8 cellular contexts compared by ENCODE assay signal in the genomic region with DNA sequence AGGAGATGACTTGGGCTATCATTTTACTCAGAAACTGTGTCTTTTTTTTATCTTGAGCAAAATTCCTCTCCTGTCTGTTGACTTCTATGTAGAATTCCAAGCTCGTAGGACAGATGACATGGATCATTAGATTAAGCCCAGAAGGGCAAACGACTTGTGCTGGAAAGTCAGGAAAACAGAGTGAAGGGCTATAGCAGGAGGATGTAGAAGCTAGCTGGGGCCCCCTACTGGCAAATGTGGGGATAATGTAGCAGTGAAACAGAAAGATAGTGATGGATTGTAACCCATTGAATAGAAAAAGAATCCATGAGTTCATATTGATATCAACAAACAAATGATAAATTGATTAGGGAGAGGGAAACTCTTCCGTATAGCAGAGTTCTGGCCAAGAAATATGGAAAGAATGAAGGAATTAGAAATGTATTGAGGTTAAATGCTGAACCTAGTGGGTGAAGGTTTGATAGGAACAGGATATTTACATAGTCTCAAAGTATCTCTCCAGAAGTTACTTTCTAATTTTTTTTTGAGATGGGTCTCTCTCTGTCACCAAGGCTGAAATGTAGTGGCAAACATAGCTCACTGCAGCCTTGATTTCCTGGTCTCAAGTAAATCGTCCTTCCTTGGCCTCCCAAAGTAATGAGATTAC.
A peak's percentile ranks its signal among the peaks of the same experiment; 100 is the strongest.
DNase-seq lines count a peak whose midpoint lies in the region; ATAC-seq and TF ChIP-seq lines count a peak whose summit lies in the region.

No MANE protein-coding gene starts in this region.

- no peaks in the 10 kb centered on the region for H3K4me1 Mint-ChIP-seq in stimulated activated effector memory CD8-positive, alpha-beta T cell treated with anti-CD3 and anti-CD28 coated beads, Interleukin-12 subunit alpha, Interleukin-12 subunit beta, amount 100 ng/mL, for 72 hours

- H2BK120ac ChIP-seq in mesenchymal stem cell (ENCODE audit: low read depth, low read length): no peak overlapping the region

- H4K91ac ChIP-seq in mesenchymal stem cell (ENCODE audit: low read length): no peak overlapping the region

- TF ChIP-seq CTCF in AG09309 (IDR thresholded peaks at IDR 0.05; ENCODE audit: control insufficient read depth, insufficient read depth, low read depth, low read length, missing control alignments) (peak; percentile 88), GM12864 (IDR thresholded peaks at IDR 0.05; ENCODE audit: low read depth, low read length, missing control alignments) (peak; percentile 81), RWPE1 (conservative IDR thresholded peaks at IDR 0.05; ENCODE audit: low read depth) (peak; percentile 57; the same call in 1 of the 2 replicates), dorsolateral prefrontal cortex (IDR thresholded peaks at IDR 0.05 in 54 of 56, conservative IDR thresholded peaks at IDR 0.05 in 2 of 56; ENCODE audit: low read depth in 1 of 56, partially characterized antibody in 56 of 56) (peak in 54 of 56 donors; percentile 30 to 78 (median 64))

- no peak overlapping the region for H2BK12ac ChIP-seq in mesenchymal stem cell (ENCODE audit: low read length in 2 of 2)

- H3K18ac ChIP-seq in mesenchymal stem cell (ENCODE audit: low read depth in 1 of 2, low read length in 2 of 2): no peak overlapping the region

- peak; percentile 10 for DNase-seq in AG09309 (ENCODE audit: low read depth)
- no peak for DNase-seq in GM12864 (ENCODE audit: low read depth)
- peak; percentile 38 for DNase-seq in RWPE1 (ENCODE audit: low spot score)
- DNase-seq in dorsolateral prefrontal cortex: peak in 1 of 10 donors; percentile 32
- DNase-seq in mesenchymal stem cell: peak; percentile 59
- DNase-seq in stimulated activated effector memory CD8-positive, alpha-beta T cell treated with anti-CD3 and anti-CD28 coated beads, Interleukin-12 subunit alpha, Interleukin-12 subunit beta, amount 100 ng/mL, for 72 hours (ENCODE audit: low spot score in 2 of 2): no peak
- no peak for DNase-seq in NCI-H2227 (lab: John Stamatoyannopoulos, UW; ENCODE audit: unreplicated experiment)

- H2AK5ac ChIP-seq in mesenchymal stem cell (ENCODE audit: low read length, severe bottlenecking): no peak overlapping the region

- H3K4me3 Mint-ChIP-seq in stimulated activated effector memory CD8-positive, alpha-beta T cell treated with anti-CD3 and anti-CD28 coated beads, Interleukin-12 subunit alpha, Interleukin-12 subunit beta, amount 100 ng/mL, for 72 hours: no peak overlapping the region

- H3K36me3 ChIP-seq in mesenchymal stem cell (ENCODE audit: control insufficient read depth in 1 of 2, insufficient read depth in 2 of 2, low read depth in 1 of 2, low read length in 2 of 2): no peaks in the 10 kb centered on the region

- H3K9me3 Mint-ChIP-seq in stimulated activated effector memory CD8-positive, alpha-beta T cell treated with anti-CD3 and anti-CD28 coated beads, Interleukin-12 subunit alpha, Interleukin-12 subunit beta, amount 100 ng/mL, for 72 hours: no peaks in the 10 kb centered on the region

- H3K27me3 ChIP-seq in dorsolateral prefrontal cortex: peaks cover 0 to 5% (median 0%) of the 10 kb centered on the region in 45 donors
- H3K27me3 ChIP-seq in mesenchymal stem cell (ENCODE audit: control insufficient read depth in 1 of 2, insufficient read depth in 1 of 2, low read length in 2 of 2): peaks cover 37% of the 10 kb centered on the region in 2 experiments

- no peak overlapping the region for H3K14ac ChIP-seq in mesenchymal stem cell (ENCODE audit: low read length in 2 of 2)

- no peak overlapping the region for H2BK5ac ChIP-seq in mesenchymal stem cell (ENCODE audit: low read depth, low read length, poor library complexity, severe bottlenecking)

- no peak overlapping the region for H2BK15ac ChIP-seq in mesenchymal stem cell (ENCODE audit: low read depth, poor library complexity, severe bottlenecking)

- no peak overlapping the region for H3K9ac ChIP-seq in mesenchymal stem cell (ENCODE audit: low read length)

- CTCF ChIA-PET in RWPE1 (lab: Yijun Ruan, JAX): interaction anchor here (0.7 to 1.5 kb wide), 4 partner anchors 15 to 1150 kb away, joined by 4 to 5 read pairs (median 4); no protein-coding TSS in a partner anchor

- no peaks in the 10 kb centered on the region for H3K79me1 ChIP-seq in mesenchymal stem cell (replicated peaks; ENCODE audit: low read length, poor library complexity, severe bottlenecking)

- H3K4me3 ChIP-seq in AG09309 (ENCODE audit: control insufficient read depth, low read depth, low read length) (no peak overlapping the region), GM12864 (ENCODE audit: low read depth, low read length) (no peak overlapping the region), dorsolateral prefrontal cortex (no peak overlapping the region), mesenchymal stem cell (ENCODE audit: insufficient read depth in 1 of 2, low read depth in 1 of 2, low read length in 2 of 2) (no peak overlapping the region)

- intact Hi-C loops in dorsolateral prefrontal cortex (cut with DNase I): loop anchor here in 1 of 2 donors (5.0 to 10.0 kb wide), 2 partner anchors 55 to 768 kb away; no protein-coding TSS in a partner anchor

- no peaks in the 10 kb centered on the region for H3K36me3 Mint-ChIP-seq in stimulated activated effector memory CD8-positive, alpha-beta T cell treated with anti-CD3 and anti-CD28 coated beads, Interleukin-12 subunit alpha, Interleukin-12 subunit beta, amount 100 ng/mL, for 72 hours

- 35% methylated on average over 4 of the region's 4 CpGs for WGBS in mesenchymal stem cell

- no peak overlapping the region for H2AFZ ChIP-seq in mesenchymal stem cell (ENCODE audit: low read depth, low read length)

- POLR2A ChIA-PET in RWPE1 (lab: Yijun Ruan, JAX; ENCODE audit: low non-redundant PET): no interaction called here

- no peak overlapping the region for H4K8ac ChIP-seq in mesenchymal stem cell (ENCODE audit: low read length)

- no peak overlapping the region for H3K27ac ChIP-seq in RWPE1
- H3K27ac ChIP-seq in dorsolateral prefrontal cortex: no peak overlapping the region
- no peak overlapping the region for H3K27ac ChIP-seq in mesenchymal stem cell (ENCODE audit: low read length, poor library complexity, severe bottlenecking)

- H3K27ac Mint-ChIP-seq in stimulated activated effector memory CD8-positive, alpha-beta T cell treated with anti-CD3 and anti-CD28 coated beads, Interleukin-12 subunit alpha, Interleukin-12 subunit beta, amount 100 ng/mL, for 72 hours: no peak overlapping the region

- H3K23ac ChIP-seq in mesenchymal stem cell (ENCODE audit: low read length in 2 of 2): no peak overlapping the region

- ATAC-seq in HG03521 (IDR thresholded peaks at IDR 0.05; ENCODE audit: unreplicated experiment): peak; percentile 62
- no peak for ATAC-seq in stimulated activated effector memory CD8-positive, alpha-beta T cell treated with anti-CD3 and anti-CD28 coated beads, Interleukin-12 subunit alpha, Interleukin-12 subunit beta, amount 100 ng/mL, for 72 hours

- H3K4ac ChIP-seq in mesenchymal stem cell (ENCODE audit: low read depth in 1 of 2, low read length in 2 of 2): no peak overlapping the region

- no peak overlapping the region for H3K4me2 ChIP-seq in mesenchymal stem cell (ENCODE audit: low read length, poor library complexity, severe bottlenecking)

- no peaks in the 10 kb centered on the region for H3K9me3 ChIP-seq in mesenchymal stem cell (ENCODE audit: control insufficient read depth, low read length)

- peaks cover 2% of the 10 kb centered on the region for H3K4me1 ChIP-seq in mesenchymal stem cell (ENCODE audit: control insufficient read depth, insufficient read depth, low read depth, low read length)

Comparison
In these comparisons a context has a peak if more than half of its experiments do, and no peak if none do; other contexts are left out.
1. DNase-seq: peak in AG09309 (single experiment), RWPE1 (single experiment) and mesenchymal stem cell (single experiment); none in GM12864 (single experiment), stimulated activated effector memory CD8-positive, alpha-beta T cell treated with anti-CD3 and anti-CD28 coated beads, Interleukin-12 subunit alpha, Interleukin-12 subunit beta, amount 100 ng/mL, for 72 hours (0 of 2) and NCI-H2227 (single experiment).
2. Peak in every context shown above with its lines, with median percentiles within 50 percentile points of each other: CTCF ChIP-seq.